Comparison of ENCODE assay signal across 18 cellular contexts in genomic region chr7:87000344-87000743, GRCh38. TPM values are rescaled to one million over a fixed set of nuclear protein-coding genes. Genes with fewer than 3 reads are reported as not detected.
DNase-seq lines count a peak whose midpoint lies in the region; ATAC-seq, FAIRE-seq and TF ChIP-seq lines count a peak whose summit lies in the region.
"Had no signal": no experiment of that assay in that cellular context is flagged by ENCODE, and none has a peak within 500 bp of the region (broad histone marks: within the 10 kb centered on the region; RNA-seq: fewer than 3 reads in every experiment).

No MANE protein-coding gene starts in this region.

- H3K18ac ChIP-seq in mesenchymal stem cell (ENCODE audit: low read depth in 1 of 2, low read length in 2 of 2): no peak overlapping the region

- H3K4me3 Mint-ChIP-seq in chondrocyte (ENCODE audit: unreplicated experiment) (no peak overlapping the region), progenitor cell of endocrine pancreas (ENCODE audit: low read depth) (no peak overlapping the region)
- H3K4me3 Mint-ChIP-seq: activated CD8-positive, alpha-beta T cell treated with anti-CD3 and anti-CD28 coated beads, Interleukin-2, amount 10 ng/mL, durations not matched to agents 7 days and 5 days; endodermal cell; memory B cell had no signal

- peak overlapping the region in 1 of 2 experiments; percentile 3 for H3K4me3 ChIP-seq in mesenchymal stem cell (ENCODE audit: insufficient read depth in 1 of 2, low read depth in 1 of 2, low read length in 2 of 2)
- H3K4me3 ChIP-seq: BLaER1, SK-N-MC, skin epidermis had no signal

- DNase-seq in COR-L47 (lab: John Stamatoyannopoulos, UW) (peak; percentile 34), NCI-H1694 (lab: John Stamatoyannopoulos, UW) (peak; percentile 20), chondrocyte (ENCODE audit: low spot score) (no peak), mesenchymal stem cell (peak; percentile 36), RCC 7860 (ENCODE audit: low spot score) (no peak), progenitor cell of endocrine pancreas (ENCODE audit: low spot score, unreplicated experiment) (no peak)
- DNase-seq: activated CD8-positive, alpha-beta T cell treated with anti-CD3 and anti-CD28 coated beads, Interleukin-2, amount 10 ng/mL, durations not matched to agents 7 days and 5 days; endodermal cell; stimulated activated naive CD8-positive, alpha-beta T cell treated with anti-CD3 and anti-CD28 coated beads, Interleukin-15, Interleukin-2, amounts not matched to agents 100 U/mL and 50 U/mL, for 24 hours had no signal

- no peaks in the 10 kb centered on the region for H3K27me3 Mint-ChIP-seq in chondrocyte (ENCODE audit: low read depth)
- H3K27me3 Mint-ChIP-seq in progenitor cell of endocrine pancreas: no peaks in the 10 kb centered on the region

- no peak overlapping the region for H3K4ac ChIP-seq in mesenchymal stem cell (ENCODE audit: low read depth in 1 of 2, low read length in 2 of 2)

- H2BK120ac ChIP-seq in mesenchymal stem cell (ENCODE audit: low read depth, low read length): no peak overlapping the region

- H3K36me3 Mint-ChIP-seq in chondrocyte (ENCODE audit: low read depth) (no peaks in the 10 kb centered on the region), progenitor cell of endocrine pancreas (ENCODE audit: insufficient read depth) (peaks cover 1% of the 10 kb centered on the region)

- no peak overlapping the region for H3K23ac ChIP-seq in mesenchymal stem cell (ENCODE audit: low read length in 2 of 2)

- no peak overlapping the region for H2BK5ac ChIP-seq in mesenchymal stem cell (ENCODE audit: low read depth, low read length, poor library complexity, severe bottlenecking)

- H3K36me3 ChIP-seq in mesenchymal stem cell (ENCODE audit: control insufficient read depth in 1 of 2, insufficient read depth in 2 of 2, low read depth in 1 of 2, low read length in 2 of 2): no peaks in the 10 kb centered on the region
- H3K36me3 ChIP-seq: BLaER1 had no signal

- no peak overlapping the region for H2AK5ac ChIP-seq in mesenchymal stem cell (ENCODE audit: low read length, severe bottlenecking)

- H2BK15ac ChIP-seq in mesenchymal stem cell (ENCODE audit: low read depth, poor library complexity, severe bottlenecking): no peak overlapping the region

- H2AFZ ChIP-seq in mesenchymal stem cell (ENCODE audit: low read depth, low read length): no peak overlapping the region

- peak overlapping the region; percentile 37 for H3K27ac Mint-ChIP-seq in chondrocyte (ENCODE audit: unreplicated experiment)
- no peak overlapping the region for H3K27ac Mint-ChIP-seq in progenitor cell of endocrine pancreas
- H3K27ac Mint-ChIP-seq: activated CD8-positive, alpha-beta T cell treated with anti-CD3 and anti-CD28 coated beads, Interleukin-2, amount 10 ng/mL, durations not matched to agents 7 days and 5 days; activated T-helper 2 cell treated with anti-CD3 and anti-CD28 coated beads, Interferon-gamma antibody, Interleukin-2, Interleukin-4, amounts not matched to agents 10 μg/mL and 5 μg/mL and 100 μg/mL, durations not matched to agents 14 hours and 24 hours and 36 hours; endodermal cell; memory B cell had no signal

- no peaks in the 10 kb centered on the region for H3K4me1 ChIP-seq in mesenchymal stem cell (ENCODE audit: control insufficient read depth, insufficient read depth, low read depth, low read length)
- H3K4me1 ChIP-seq: BLaER1 had no signal

- TF ChIP-seq CTCF in chondrocyte (IDR thresholded peaks at IDR 0.05) (no peak), progenitor cell of endocrine pancreas (IDR thresholded peaks at IDR 0.05; ENCODE audit: unreplicated experiment) (no peak)

- H3K4me1 Mint-ChIP-seq in chondrocyte (ENCODE audit: low read depth) (peaks cover 22% of the 10 kb centered on the region), progenitor cell of endocrine pancreas (ENCODE audit: low read depth) (peaks cover 30% of the 10 kb centered on the region)

- no peak for FAIRE-seq in RCC 7860 (lab: Jason Lieb, UNC)
- FAIRE-seq: frontal cortex, H54 had no signal

- H2BK12ac ChIP-seq in mesenchymal stem cell (ENCODE audit: low read length in 2 of 2): no peak overlapping the region

- no peaks in the 10 kb centered on the region for H3K79me1 ChIP-seq in mesenchymal stem cell (replicated peaks; ENCODE audit: low read length, poor library complexity, severe bottlenecking)

- 56% methylated on average over 1 of the region's 1 CpG for WGBS in mesenchymal stem cell

- H3K4me2 ChIP-seq in mesenchymal stem cell (ENCODE audit: low read length, poor library complexity, severe bottlenecking): no peak overlapping the region
- H3K4me2 ChIP-seq: BLaER1 had no signal

- H3K9ac ChIP-seq in mesenchymal stem cell (ENCODE audit: low read length): peak overlapping the region; percentile 25
- H3K9ac ChIP-seq: BLaER1 had no signal

- H3K9me3 ChIP-seq in mesenchymal stem cell (ENCODE audit: control insufficient read depth, low read length): no peaks in the 10 kb centered on the region
- H3K9me3 ChIP-seq: BLaER1 had no signal

- H3K27me3 ChIP-seq in mesenchymal stem cell (ENCODE audit: control insufficient read depth in 1 of 2, insufficient read depth in 1 of 2, low read length in 2 of 2): no peaks in the 10 kb centered on the region
- H3K27me3 ChIP-seq: BLaER1 had no signal

- no peak for ATAC-seq in HG03045 (IDR thresholded peaks at IDR 0.05; ENCODE audit: unreplicated experiment)
- ATAC-seq in GM19395 (IDR thresholded peaks at IDR 0.05; ENCODE audit: unreplicated experiment): no peak
- ATAC-seq: activated CD8-positive, alpha-beta T cell treated with anti-CD3 and anti-CD28 coated beads, Interleukin-2, amount 10 ng/mL, durations not matched to agents 7 days and 5 days; stimulated activated naive CD8-positive, alpha-beta T cell treated with anti-CD3 and anti-CD28 coated beads, Interleukin-15, Interleukin-2, amounts not matched to agents 100 U/mL and 50 U/mL, for 24 hours had no signal

- H3K27ac ChIP-seq in mesenchymal stem cell (ENCODE audit: low read length, poor library complexity, severe bottlenecking): no peak overlapping the region
- H3K27ac ChIP-seq: BLaER1, SK-N-MC had no signal

- H4K91ac ChIP-seq in mesenchymal stem cell (ENCODE audit: low read length): no peak overlapping the region

- H3K14ac ChIP-seq in mesenchymal stem cell (ENCODE audit: low read length in 2 of 2): no peak overlapping the region

- H3K9me3 Mint-ChIP-seq in chondrocyte (ENCODE audit: low read depth) (no peaks in the 10 kb centered on the region), progenitor cell of endocrine pancreas (ENCODE audit: low read depth) (no peaks in the 10 kb centered on the region)
- H3K9me3 Mint-ChIP-seq: activated T-helper 2 cell treated with anti-CD3 and anti-CD28 coated beads, Interferon-gamma antibody, Interleukin-2, Interleukin-4, amounts not matched to agents 10 μg/mL and 5 μg/mL and 100 μg/mL, durations not matched to agents 14 hours and 24 hours and 36 hours; endodermal cell had no signal

- no peak overlapping the region for H4K8ac ChIP-seq in mesenchymal stem cell (ENCODE audit: low read length)

RNA-seq across cellular contexts. Expression of gene ELAPOR2, which starts 59.1 kb away (rescaled TPM):
- 15.8 to 22.9 TPM (median 16.9 TPM) in 3 replicates for total RNA-seq in chondrocyte
- polyA plus RNA-seq in mesenchymal stem cell (2013, experiment 1 of 2): 5.9 TPM
- 6.2 TPM for polyA plus RNA-seq in mesenchymal stem cell (2013, experiment 2 of 2)
- total RNA-seq in progenitor cell of endocrine pancreas: 59.4 and 62.8 TPM in 2 replicates

Comparison
In these comparisons a context has a peak if more than half of its experiments do, and no peak if none do; other contexts are left out.
1. DNase-seq: peak in COR-L47 (single experiment), NCI-H1694 (single experiment) and mesenchymal stem cell (single experiment); none in chondrocyte (single experiment), RCC 7860 (single experiment) and progenitor cell of endocrine pancreas (single experiment).